Comparison of ENCODE assay signal across 1 cellular context in the genomic region with DNA sequence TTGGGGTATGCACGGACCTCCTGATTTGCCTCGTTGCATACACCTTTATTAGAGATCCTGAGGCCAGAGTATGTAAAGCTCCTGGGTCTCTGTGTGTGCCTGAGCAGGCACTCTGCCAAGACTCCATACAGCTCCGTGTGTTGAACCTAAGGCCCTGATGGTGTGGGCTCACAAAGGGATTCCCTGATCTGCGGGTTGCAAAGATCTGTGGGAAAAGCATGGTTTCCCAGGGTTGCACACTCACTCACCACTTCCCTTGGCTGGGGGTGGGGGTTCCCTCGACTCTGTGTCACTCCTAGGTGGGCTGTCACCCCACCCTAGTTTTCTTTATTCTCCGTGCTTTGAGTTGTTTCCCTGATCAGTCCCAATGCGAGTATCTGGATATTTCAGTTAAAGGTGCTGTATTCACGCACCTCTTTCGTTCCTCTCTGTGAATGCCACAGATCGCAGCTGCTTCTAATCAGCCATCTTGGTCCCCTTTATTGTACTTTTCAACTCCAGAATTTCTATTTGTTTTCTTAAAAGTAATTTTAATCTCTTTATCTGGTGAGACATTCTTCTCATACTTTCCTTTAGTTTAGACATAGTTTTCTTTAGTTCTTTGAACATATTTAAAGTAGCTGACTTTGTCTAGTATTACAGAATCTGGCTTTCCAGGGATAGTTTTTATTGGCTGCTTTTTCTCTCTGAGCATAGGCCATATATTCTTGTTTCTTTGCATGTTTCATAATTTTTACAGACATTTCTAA.
TF ChIP-seq lines count a peak whose summit lies in the region.

No MANE protein-coding gene starts in this region.

TF ChIP-seq in K562, 482 proteins besides CTCF, POLR2A, EP300 and RAD21:
- TF ChIP-seq DMBX1 (CRISPR knock-in tag; IDR thresholded peaks at IDR 0.05; ENCODE audit: borderline replicate concordance): 0 out of 2 replicates have a peak, but pooled peaks have one; percentile 17
- no peak for TF ChIP-seq TEAD4 (IDR thresholded peaks at IDR 0.05; ENCODE audit: low read length)
- no peak for TF ChIP-seq TEAD4 (CRISPR knock-in tag; IDR thresholded peaks at IDR 0.05; ENCODE audit: borderline replicate concordance)
